ENCODE assay signal across 22 cellular contexts in the genomic region with DNA sequence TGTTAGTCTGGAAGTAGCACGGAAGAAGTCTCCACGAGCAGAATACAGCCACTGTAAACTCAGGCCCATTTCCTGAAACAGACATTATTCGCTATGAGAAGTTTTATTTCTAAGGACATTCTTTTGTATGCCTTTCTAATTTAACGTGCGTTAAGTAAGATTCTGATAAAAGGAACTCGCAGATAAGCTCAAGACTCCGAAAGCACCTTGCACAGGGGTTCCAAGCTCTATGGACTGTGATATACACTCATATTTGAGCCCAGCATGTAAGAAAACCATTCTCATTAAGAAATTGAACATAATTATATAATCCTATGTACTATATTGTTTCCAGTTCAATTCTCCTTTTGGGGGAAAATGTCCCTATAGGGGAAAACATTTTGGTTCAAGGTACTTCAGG.
"Had no signal": no experiment of that assay in that cellular context is flagged by ENCODE, and none has a peak within 500 bp of the region (broad histone marks: within the 10 kb centered on the region; RNA-seq: fewer than 3 reads in every experiment).

No MANE protein-coding gene starts in this region.

- H3K4me3 Mint-ChIP-seq: naive thymus-derived CD4-positive, alpha-beta T cell; stimulated activated effector memory CD8-positive, alpha-beta T cell treated with anti-CD3 and anti-CD28 coated beads, Interleukin-12 subunit alpha, Interleukin-12 subunit beta, amount 100 ng/mL, for 72 hours had no signal

- FAIRE-seq: endometrium, islet of Langerhans had no signal

- H3K27ac ChIP-seq: coronary artery, esophagus muscularis mucosa, heart right ventricle, neutrophil, psoas muscle, right lobe of liver, stomach, thoracic aorta, transverse colon had no signal

- DNase-seq: effector CD8-positive, alpha-beta T cell; gastrocnemius medialis; heart right ventricle; hypothalamus; mammary epithelial cell; naive thymus-derived CD4-positive, alpha-beta T cell; psoas muscle; retina; right lobe of liver; stimulated activated CD4-positive, alpha-beta T cell treated with anti-CD3 and anti-CD28 coated beads, Interleukin-4, amount 100 ng/mL, for 1 hour; stimulated activated CD8-positive, alpha-beta memory T cell treated with anti-CD3 and anti-CD28 coated beads, Interleukin-4, amount 100 ng/mL, for 48 hours; stomach; substantia nigra; transverse colon had no signal

- H3K27me3 Mint-ChIP-seq: naive thymus-derived CD4-positive, alpha-beta T cell had no signal

- H3K4me3 ChIP-seq: coronary artery, esophagus muscularis mucosa, gastrocnemius medialis, heart right ventricle, psoas muscle, right lobe of liver, stomach, thoracic aorta, transverse colon had no signal

- H3K4me1 ChIP-seq: esophagus muscularis mucosa, gastrocnemius medialis, heart right ventricle, psoas muscle, transverse colon had no signal

- H3K9me3 Mint-ChIP-seq: naive thymus-derived CD4-positive, alpha-beta T cell; stimulated activated effector memory CD8-positive, alpha-beta T cell treated with anti-CD3 and anti-CD28 coated beads, Interleukin-12 subunit alpha, Interleukin-12 subunit beta, amount 100 ng/mL, for 72 hours had no signal

- H3K4me1 Mint-ChIP-seq: stimulated activated effector memory CD8-positive, alpha-beta T cell treated with anti-CD3 and anti-CD28 coated beads, Interleukin-12 subunit alpha, Interleukin-12 subunit beta, amount 100 ng/mL, for 72 hours had no signal

- ATAC-seq: gastrocnemius medialis; heart right ventricle; left lobe of liver; naive thymus-derived CD4-positive, alpha-beta T cell; psoas muscle; right lobe of liver; stimulated activated effector memory CD8-positive, alpha-beta T cell treated with anti-CD3 and anti-CD28 coated beads, Interleukin-12 subunit alpha, Interleukin-12 subunit beta, amount 100 ng/mL, for 72 hours had no signal

- H3K27me3 ChIP-seq: esophagus muscularis mucosa, gastrocnemius medialis, heart right ventricle, neutrophil, right lobe of liver, stomach, transverse colon had no signal

- H3K27ac Mint-ChIP-seq: stimulated activated effector memory CD8-positive, alpha-beta T cell treated with anti-CD3 and anti-CD28 coated beads, Interleukin-12 subunit alpha, Interleukin-12 subunit beta, amount 100 ng/mL, for 72 hours had no signal

- H3K9me3 ChIP-seq: esophagus muscularis mucosa, gastrocnemius medialis, heart right ventricle, neutrophil, psoas muscle, right lobe of liver, stomach, thoracic aorta, transverse colon had no signal
